Comparison of ENCODE assay signal across 8 cellular contexts in the genomic region with DNA sequence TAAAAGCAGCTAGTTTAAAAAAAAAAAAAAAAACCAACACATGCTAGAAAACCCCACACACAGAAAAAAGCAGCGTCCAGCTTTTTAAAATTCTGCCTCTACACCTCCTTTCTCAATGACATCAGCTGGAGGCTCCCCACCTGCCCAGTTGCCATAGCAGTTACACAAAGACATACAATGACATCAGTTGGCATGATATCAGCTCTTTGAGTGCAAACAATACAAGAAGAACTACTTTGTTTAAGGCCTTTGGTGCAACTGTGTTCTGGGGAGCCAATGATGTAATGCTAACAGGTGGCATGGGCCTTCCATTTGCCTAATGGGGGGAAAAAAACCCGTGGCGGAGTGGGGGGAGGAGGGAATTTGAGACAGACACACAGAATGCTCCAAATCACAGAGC. TPM values are rescaled to one million over a fixed set of nuclear protein-coding genes. Genes with fewer than 3 reads are reported as not detected.
DNase-seq lines count a peak whose midpoint lies in the region; ATAC-seq and TF ChIP-seq lines count a peak whose summit lies in the region.

No MANE protein-coding gene starts in this region.

- H3T11ph ChIP-seq in H9 (ENCODE audit: low read length): no peak overlapping the region

- no peak overlapping the region for H2BK5ac ChIP-seq in H9 (ENCODE audit: insufficient read length, low read length)

- H4K91ac ChIP-seq in H9 (ENCODE audit: insufficient read length, low read depth, low read length): no peak overlapping the region

- no peaks in the 10 kb centered on the region for H3K27me3 ChIP-seq in CD4-positive, alpha-beta memory T cell (ENCODE audit: insufficient read depth, low read length)
- H3K27me3 ChIP-seq in H9 (ENCODE audit: insufficient read depth, low read length): no peaks in the 10 kb centered on the region; the same call in 1 of the 2 replicates

- H3K79me2 ChIP-seq in H9 (ENCODE audit: insufficient read depth, low read length): no peaks in the 10 kb centered on the region

- H2AK5ac ChIP-seq in H9 (ENCODE audit: insufficient read length, low read length): no peak overlapping the region

- peak overlapping the region; percentile 85 to 95 (median 94) for H3K27ac Mint-ChIP-seq in CD4-positive, alpha-beta memory T cell
- H3K27ac Mint-ChIP-seq in naive B cell (peak overlapping the region; percentile 36 to 96 (median 81)), H9 (peak overlapping the region in 1 of 3 experiments; percentile 72; a peak in 1 of 7 replicates)

- DNase-seq in CD4-positive, alpha-beta memory T cell: peak; percentile 64 to 94 (median 72)
- DNase-seq in MV-4-11 (lab: John Stamatoyannopoulos, UW): peak; percentile 75
- peak; percentile 31 to 61 (median 60) for DNase-seq in T-helper 1 cell
- peak; percentile 55 to 65 for DNase-seq in dermis microvascular lymphatic vessel endothelial cell (ENCODE audit: low read depth in 2 of 2)
- peak; percentile 64 for DNase-seq in naive B cell
- no peak for DNase-seq in iPS-NIHi11 (ENCODE audit: low spot score)
- no peak for DNase-seq in H9

- no peaks in the 10 kb centered on the region for H4K20me1 ChIP-seq in H9 (ENCODE audit: control insufficient read depth, insufficient read depth, insufficient read length)

- TF ChIP-seq CTCF in H9 (conservative IDR thresholded peaks at IDR 0.05): no peak

- peaks cover 0 to 2% (median 0%) of the 10 kb centered on the region in 8 donors for H3K9me3 Mint-ChIP-seq in CD4-positive, alpha-beta memory T cell
- H3K9me3 Mint-ChIP-seq in naive B cell (no peaks in the 10 kb centered on the region), H9 (no peaks in the 10 kb centered on the region)

- H2AFZ ChIP-seq in H9 (ENCODE audit: low read length): no peak overlapping the region

- intact Hi-C loops in CD4-positive, alpha-beta memory T cell (cut with micrococcal nuclease): loop anchor here (1.0 kb wide), 2 partner anchors 20 to 33 kb away; partner anchors contain the start of gene DUSP10

- no peaks in the 10 kb centered on the region for H3K27me3 Mint-ChIP-seq in CD4-positive, alpha-beta memory T cell
- H3K27me3 Mint-ChIP-seq in naive B cell: no peaks in the 10 kb centered on the region
- no peaks in the 10 kb centered on the region; the same call in 1 of the 2 replicates for H3K27me3 Mint-ChIP-seq in H9 (ENCODE audit: low read depth)

- WGBS in H9 (ENCODE audit: extremely low coverage, insufficient read length, low lambda C conversion rate): no CpG with 5 or more reads among the region's 3 CpGs

- H2BK15ac ChIP-seq in H9 (ENCODE audit: low read depth, low read length): no peak overlapping the region

- peak; percentile 28 for ATAC-seq in GM21423 (IDR thresholded peaks at IDR 0.05; ENCODE audit: unreplicated experiment)
- peak; percentile 69 to 73 for ATAC-seq in naive B cell (ENCODE audit: low read depth in 2 of 2)

- no peak overlapping the region for H2BK120ac ChIP-seq in H9 (ENCODE audit: low read depth, low read length, poor library complexity, severe bottlenecking)

- no peak overlapping the region for H3K23ac ChIP-seq in H9 (ENCODE audit: insufficient read length, low read depth, low read length)

- H4K5ac ChIP-seq in H9 (ENCODE audit: insufficient read length, low read depth, low read length): no peak overlapping the region

- H3K36me3 Mint-ChIP-seq in CD4-positive, alpha-beta memory T cell: peaks cover 15 to 17% of the 10 kb centered on the region in 2 donors
- H3K36me3 Mint-ChIP-seq in naive B cell: peaks cover 8 to 18% of the 10 kb centered on the region in 2 donors
- H3K36me3 Mint-ChIP-seq in H9 (ENCODE audit: insufficient read depth in 1 of 3, low read depth in 3 of 3): peaks cover 0 to 9% (median 4%) of the 10 kb centered on the region in 3 experiments; a peak in 5 of 7 replicates

- H3K4me2 ChIP-seq in H9 (ENCODE audit: insufficient read depth, insufficient read length, low read length): no peak overlapping the region

- no peak overlapping the region for H3K18ac ChIP-seq in H9 (ENCODE audit: insufficient read length, low read depth, low read length)

- H3K56ac ChIP-seq in H9 (ENCODE audit: insufficient read length, low read depth, low read length): no peak overlapping the region

- H3K14ac ChIP-seq in H9 (ENCODE audit: insufficient read depth, low read length): no peak overlapping the region

- peak overlapping the region in 3 of 8 donors; percentile 14 to 48 (median 41) for H3K4me3 Mint-ChIP-seq in CD4-positive, alpha-beta memory T cell
- peak overlapping the region in 3 of 8 donors; percentile 9 to 51 (median 47) for H3K4me3 Mint-ChIP-seq in naive B cell
- no peak overlapping the region for H3K4me3 Mint-ChIP-seq in H9

- CTCF ChIA-PET in CD4-positive, alpha-beta memory T cell (lab: Charles Lee; ENCODE audit: partially characterized antibody): interaction anchor here (0.7 to 3.9 kb wide), 4 partner anchors 10 to 147 kb away, joined by 3 to 18 read pairs (median 4); partner anchors contain the start of gene DUSP10

- no peak overlapping the region for H3K9ac ChIP-seq in H9 (ENCODE audit: extremely low read depth, insufficient read length, low read length)

- no peak overlapping the region for H4K8ac ChIP-seq in H9 (replicated peaks; ENCODE audit: insufficient read length, low read depth, low read length)

- H3K4me1 ChIP-seq in CD4-positive, alpha-beta memory T cell (ENCODE audit: insufficient read depth, low read length): peaks cover 74% of the 10 kb centered on the region
- H3K4me1 ChIP-seq in H9 (ENCODE audit: insufficient read depth, low read length): peaks cover 4% of the 10 kb centered on the region; the same call in 1 of the 2 replicates

- peak overlapping the region; percentile 63 for H3K27ac ChIP-seq in CD4-positive, alpha-beta memory T cell (ENCODE audit: low read depth, low read length)
- no peak overlapping the region for H3K27ac ChIP-seq in H9 (ENCODE audit: insufficient read length, low read depth, low read length)

- peaks cover 5% of the 10 kb centered on the region for H3K36me3 ChIP-seq in CD4-positive, alpha-beta memory T cell (ENCODE audit: insufficient read depth, low read length)

- H3K79me1 ChIP-seq in H9 (ENCODE audit: insufficient read depth, low read depth, low read length, poor library complexity, severe bottlenecking): no peaks in the 10 kb centered on the region

- no peak overlapping the region for H3K4ac ChIP-seq in H9 (ENCODE audit: low read depth, low read length)

- no peak overlapping the region for H3K4me3 ChIP-seq in CD4-positive, alpha-beta memory T cell (ENCODE audit: low read length in 2 of 2)

- H3K4me1 Mint-ChIP-seq in CD4-positive, alpha-beta memory T cell: peaks cover 45 to 81% (median 64%) of the 10 kb centered on the region in 4 donors
- peaks cover 27 to 39% (median 33%) of the 10 kb centered on the region in 3 donors for H3K4me1 Mint-ChIP-seq in naive B cell
- peaks cover 17 to 22% of the 10 kb centered on the region in 2 experiments for H3K4me1 Mint-ChIP-seq in H9

- no peak overlapping the region for H2BK20ac ChIP-seq in H9 (ENCODE audit: low read depth, low read length, poor library complexity, severe bottlenecking)

- H3K23me2 ChIP-seq in H9 (ENCODE audit: insufficient read length, low read depth, low read length, poor library complexity, severe bottlenecking): no peaks in the 10 kb centered on the region

- H3K9me3 ChIP-seq in CD4-positive, alpha-beta memory T cell (ENCODE audit: control insufficient read depth in 1 of 2, low read length in 2 of 2): no peaks in the 10 kb centered on the region
- no peaks in the 10 kb centered on the region for H3K9me3 ChIP-seq in H9 (ENCODE audit: control insufficient read depth, low read depth, low read length)

- POLR2A ChIA-PET in CD4-positive, alpha-beta memory T cell (lab: Charles Lee; ENCODE audit: partially characterized antibody): interaction anchor here (1.5 to 8.8 kb wide), 2 partner anchors 11 to 33 kb away, joined by 4 to 192 read pairs; partner anchors contain the start of gene DUSP10

- H2BK12ac ChIP-seq in H9 (ENCODE audit: insufficient read length, low read depth, low read length): no peak overlapping the region

RNA-seq across cellular contexts. Expression of gene DUSP10, which starts 32.9 kb away (rescaled TPM):
- total RNA-seq in CD4-positive, alpha-beta memory T cell: 1 to 10 TPM; 3.8 to 4.1 TPM
- polyA plus RNA-seq in CD4-positive, alpha-beta memory T cell: 1 to 10 TPM; 4.5 to 9.9 TPM
- 2.6 and 7.8 TPM in 2 replicates for total RNA-seq in dermis microvascular lymphatic vessel endothelial cell
- 10 to 100 TPM in 3 of 6 donors, 1 to 10 TPM in 3; 2.7 to 23.1 (median 10.0) TPM for polyA plus RNA-seq in naive B cell (ENCODE audit: low read depth in 6 of 6)
- total RNA-seq in H9 (2021): 2.0 and 3.2 TPM in 2 replicates

Comparison
In these comparisons a context has a peak if more than half of its experiments do, and no peak if none do; other contexts are left out.
1. DNase-seq: peak in CD4-positive, alpha-beta memory T cell (5 of 5), MV-4-11 (single experiment), T-helper 1 cell (5 of 5), dermis microvascular lymphatic vessel endothelial cell (2 of 2) and naive B cell (single experiment); none in iPS-NIHi11 (single experiment) and H9 (single experiment).